In genomic region chr7:144834516-144835165, GRCh38 we compare ENCODE assay signal across 2 cellular contexts.
TF ChIP-seq lines count a peak whose summit lies in the region.

No MANE protein-coding gene starts in this region.

TF ChIP-seq in IMR-90, 13 proteins besides CTCF, POLR2A, EP300 and RAD21 (continued from another document):
- TF ChIP-seq, protein P1, sequence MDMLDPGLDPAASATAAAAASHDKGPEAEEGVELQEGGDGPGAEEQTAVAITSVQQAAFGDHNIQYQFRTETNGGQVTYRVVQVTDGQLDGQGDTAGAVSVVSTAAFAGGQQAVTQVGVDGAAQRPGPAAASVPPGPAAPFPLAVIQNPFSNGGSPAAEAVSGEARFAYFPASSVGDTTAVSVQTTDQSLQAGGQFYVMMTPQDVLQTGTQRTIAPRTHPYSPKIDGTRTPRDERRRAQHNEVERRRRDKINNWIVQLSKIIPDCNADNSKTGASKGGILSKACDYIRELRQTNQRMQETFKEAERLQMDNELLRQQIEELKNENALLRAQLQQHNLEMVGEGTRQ (IDR thresholded peaks at IDR 0.05; ENCODE audit: low read depth, low read length) = no peak
- TF ChIP-seq, protein P2, sequence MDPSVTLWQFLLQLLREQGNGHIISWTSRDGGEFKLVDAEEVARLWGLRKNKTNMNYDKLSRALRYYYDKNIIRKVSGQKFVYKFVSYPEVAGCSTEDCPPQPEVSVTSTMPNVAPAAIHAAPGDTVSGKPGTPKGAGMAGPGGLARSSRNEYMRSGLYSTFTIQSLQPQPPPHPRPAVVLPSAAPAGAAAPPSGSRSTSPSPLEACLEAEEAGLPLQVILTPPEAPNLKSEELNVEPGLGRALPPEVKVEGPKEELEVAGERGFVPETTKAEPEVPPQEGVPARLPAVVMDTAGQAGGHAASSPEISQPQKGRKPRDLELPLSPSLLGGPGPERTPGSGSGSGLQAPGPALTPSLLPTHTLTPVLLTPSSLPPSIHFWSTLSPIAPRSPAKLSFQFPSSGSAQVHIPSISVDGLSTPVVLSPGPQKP (IDR thresholded peaks at IDR 0.05; ENCODE audit: borderline replicate concordance, low read depth, low read length) = no peak
- TF ChIP-seq CEBPB (IDR thresholded peaks at IDR 0.05; ENCODE audit: low read depth, low read length) (no peak), FOS (IDR thresholded peaks at IDR 0.05; ENCODE audit: low read depth, low read length) (no peak), SMC3 (IDR thresholded peaks at IDR 0.05; ENCODE audit: low read depth, low read length) (no peak), NFE2L2 (IDR thresholded peaks at IDR 0.05; ENCODE audit: low read depth, low read length) (no peak), RFX5 (IDR thresholded peaks at IDR 0.05; ENCODE audit: low read depth, low read length) (no peak), CHD1 (IDR thresholded peaks at IDR 0.05; ENCODE audit: low read depth, low read length) (no peak), RCOR1 (IDR thresholded peaks at IDR 0.05; ENCODE audit: insufficient replicate concordance, low read length) (no peak), BHLHE40 (IDR thresholded peaks at IDR 0.05; ENCODE audit: low read depth, low read length) (no peak), MAZ (IDR thresholded peaks at IDR 0.05; ENCODE audit: borderline replicate concordance, low read depth, low read length) (no peak)
TF ChIP-seq in IMR-90: peak in this region for 0.

TF ChIP-seq in neural cell, 6 proteins besides CTCF, POLR2A, EP300 and RAD21 (continued from another document):
- TF ChIP-seq, protein P3, sequence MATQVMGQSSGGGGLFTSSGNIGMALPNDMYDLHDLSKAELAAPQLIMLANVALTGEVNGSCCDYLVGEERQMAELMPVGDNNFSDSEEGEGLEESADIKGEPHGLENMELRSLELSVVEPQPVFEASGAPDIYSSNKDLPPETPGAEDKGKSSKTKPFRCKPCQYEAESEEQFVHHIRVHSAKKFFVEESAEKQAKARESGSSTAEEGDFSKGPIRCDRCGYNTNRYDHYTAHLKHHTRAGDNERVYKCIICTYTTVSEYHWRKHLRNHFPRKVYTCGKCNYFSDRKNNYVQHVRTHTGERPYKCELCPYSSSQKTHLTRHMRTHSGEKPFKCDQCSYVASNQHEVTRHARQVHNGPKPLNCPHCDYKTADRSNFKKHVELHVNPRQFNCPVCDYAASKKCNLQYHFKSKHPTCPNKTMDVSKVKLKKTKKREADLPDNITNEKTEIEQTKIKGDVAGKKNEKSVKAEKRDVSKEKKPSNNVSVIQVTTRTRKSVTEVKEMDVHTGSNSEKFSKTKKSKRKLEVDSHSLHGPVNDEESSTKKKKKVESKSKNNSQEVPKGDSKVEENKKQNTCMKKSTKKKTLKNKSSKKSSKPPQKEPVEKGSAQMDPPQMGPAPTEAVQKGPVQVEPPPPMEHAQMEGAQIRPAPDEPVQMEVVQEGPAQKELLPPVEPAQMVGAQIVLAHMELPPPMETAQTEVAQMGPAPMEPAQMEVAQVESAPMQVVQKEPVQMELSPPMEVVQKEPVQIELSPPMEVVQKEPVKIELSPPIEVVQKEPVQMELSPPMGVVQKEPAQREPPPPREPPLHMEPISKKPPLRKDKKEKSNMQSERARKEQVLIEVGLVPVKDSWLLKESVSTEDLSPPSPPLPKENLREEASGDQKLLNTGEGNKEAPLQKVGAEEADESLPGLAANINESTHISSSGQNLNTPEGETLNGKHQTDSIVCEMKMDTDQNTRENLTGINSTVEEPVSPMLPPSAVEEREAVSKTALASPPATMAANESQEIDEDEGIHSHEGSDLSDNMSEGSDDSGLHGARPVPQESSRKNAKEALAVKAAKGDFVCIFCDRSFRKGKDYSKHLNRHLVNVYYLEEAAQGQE (IDR thresholded peaks at IDR 0.05; ENCODE audit: borderline replicate concordance) = no peak
- no peak for TF ChIP-seq SMC3 (conservative IDR thresholded peaks at IDR 0.05; ENCODE audit: poor library complexity)
- no peak for TF ChIP-seq EZH2 (IDR thresholded peaks at IDR 0.05; ENCODE audit: borderline replicate concordance, insufficient read depth, low read length, poor library complexity, severe bottlenecking)
- no peak for TF ChIP-seq MXI1 (conservative IDR thresholded peaks at IDR 0.05; ENCODE audit: poor library complexity, severe bottlenecking)
- TF ChIP-seq TAF1 (IDR thresholded peaks at IDR 0.05; ENCODE audit: low read depth) = no peak
